In genomic region chr11:74468521-74469280, GRCh38 we compare ENCODE assay signal across 19 cellular contexts. TPM values are rescaled to one million over a fixed set of nuclear protein-coding genes. Genes with fewer than 3 reads are reported as not detected.
DNase-seq lines count a peak whose midpoint lies in the region; ATAC-seq and TF ChIP-seq lines count a peak whose summit lies in the region.
"Had no signal": no experiment of that assay in that cellular context is flagged by ENCODE, and none has a peak within 500 bp of the region (broad histone marks: within the 10 kb centered on the region; RNA-seq: fewer than 3 reads in every experiment).

No MANE protein-coding gene starts in this region.

- H3K79me2 ChIP-seq in GM23338 (replicated peaks; ENCODE audit: insufficient read depth) (no peaks in the 10 kb centered on the region), mesendoderm (ENCODE audit: control insufficient read depth, insufficient read depth, low read length) (no peaks in the 10 kb centered on the region)

- no peak overlapping the region for H2BK5ac ChIP-seq in mesendoderm (ENCODE audit: low read length)

- H3K36me3 ChIP-seq in GM23338 (ENCODE audit: insufficient read depth) (no peaks in the 10 kb centered on the region), mesendoderm (ENCODE audit: control insufficient read depth, insufficient read depth, low read length) (no peaks in the 10 kb centered on the region)
- H3K36me3 ChIP-seq: SJSA1 had no signal

- H3K27ac ChIP-seq in GM23338 (ENCODE audit: low read depth) (no peak overlapping the region), mesendoderm (ENCODE audit: low read depth, low read length) (no peak overlapping the region)
- H3K27ac ChIP-seq: KMS-11, PC-9, SJSA1 had no signal

- no peak for ATAC-seq in GM23338
- ATAC-seq in HG03457 (IDR thresholded peaks at IDR 0.05; ENCODE audit: unreplicated experiment): no peak
- ATAC-seq in GM18519 (IDR thresholded peaks at IDR 0.05; ENCODE audit: low FRiP score, unreplicated experiment): no peak
- ATAC-seq: HCT116 had no signal

- H2AK5ac ChIP-seq in mesendoderm (ENCODE audit: low read length): no peak overlapping the region

- DNase-seq in GM23338 (ENCODE audit: low spot score) (no peak), cardiac fibroblast (ENCODE audit: low read depth in 2 of 2) (peak; percentile 20 to 65), mesendoderm (no peak), RPMI8226 (no peak)
- DNase-seq: ACHN; AML-193; CD4-positive, alpha-beta T cell; DMS79 treated with DMSO at 0.1 percent for 48 hours; NCI-H1436 treated with DMSO at 0.1 percent for 48 hours; NCI-H2029 treated with DMSO at 0.1 percent for 48 hours; NCI-H510A; PC-9 had no signal

- H4K5ac ChIP-seq in mesendoderm (ENCODE audit: low read length): no peak overlapping the region

- H4K8ac ChIP-seq in mesendoderm (ENCODE audit: low read depth, low read length): no peak overlapping the region

- no peak overlapping the region for H3K23ac ChIP-seq in mesendoderm (ENCODE audit: low read length)

- H3K4me3 ChIP-seq in GM23338 (no peak overlapping the region), cardiac fibroblast (replicated peaks in 1 of 2; ENCODE audit: low read depth in 2 of 2, low read length in 2 of 2) (no peak overlapping the region), mesendoderm (ENCODE audit: low read length) (no peak overlapping the region)
- H3K4me3 ChIP-seq: PC-9, SJSA1 had no signal

- H3K79me1 ChIP-seq in mesendoderm (ENCODE audit: low read length): no peaks in the 10 kb centered on the region

- H3K36me3 Mint-ChIP-seq in GM23338 (ENCODE audit: low read depth) (no peaks in the 10 kb centered on the region), nephron (ENCODE audit: low read depth) (no peaks in the 10 kb centered on the region)

- no peak overlapping the region for H2AFZ ChIP-seq in GM23338
- H2AFZ ChIP-seq: PC-9 had no signal

- H3K27ac Mint-ChIP-seq in GM23338 (no peak overlapping the region), nephron (peak overlapping the region; percentile 29 to 95 (median 70))
- H3K27ac Mint-ChIP-seq: CD4-positive, alpha-beta T cell had no signal

- H2BK120ac ChIP-seq in mesendoderm (ENCODE audit: low read depth, low read length): no peak overlapping the region

- H3K9me2 ChIP-seq in GM23338 (ENCODE audit: insufficient read depth): peaks cover 25% of the 10 kb centered on the region

- WGBS in mesendoderm (ENCODE audit: extremely low coverage, insufficient coverage, low lambda C conversion rate): no CpG with 5 or more reads among the region's 2 CpGs

- TF ChIP-seq CTCF in GM23338 (conservative IDR thresholded peaks at IDR 0.05; ENCODE audit: low read depth in 2 of 2): no peak
- no peak for TF ChIP-seq CTCF in cardiac fibroblast (IDR thresholded peaks at IDR 0.05; ENCODE audit: low read depth, low read length)
- TF ChIP-seq CTCF in nephron (IDR thresholded peaks at IDR 0.05; ENCODE audit: unreplicated experiment in 3 of 3): no peak

- no peak overlapping the region for H3K9ac ChIP-seq in mesendoderm (ENCODE audit: low read length)
- H3K9ac ChIP-seq: KMS-11 had no signal

- no peak overlapping the region for H3K18ac ChIP-seq in mesendoderm (ENCODE audit: low read length)

- no peaks in the 10 kb centered on the region for H3K9me3 Mint-ChIP-seq in GM23338
- H3K9me3 Mint-ChIP-seq in nephron: no peaks in the 10 kb centered on the region
- H3K9me3 Mint-ChIP-seq: CD4-positive, alpha-beta T cell had no signal

- no peaks in the 10 kb centered on the region for H3F3A ChIP-seq in GM23338 (replicated peaks; ENCODE audit: low read depth)

- no peak overlapping the region for H3K56ac ChIP-seq in mesendoderm (ENCODE audit: low read length)

- H3K4me2 ChIP-seq in GM23338: peak overlapping the region; percentile 84
- H3K4me2 ChIP-seq in mesendoderm (ENCODE audit: low read length): no peak overlapping the region
- H3K4me2 ChIP-seq: KMS-11, PC-9 had no signal

- H3K4me1 ChIP-seq in GM23338 (ENCODE audit: insufficient read depth): peaks cover 13% of the 10 kb centered on the region
- H3K4me1 ChIP-seq in mesendoderm (ENCODE audit: control insufficient read depth, low read depth, low read length): peaks cover 20% of the 10 kb centered on the region
- H3K4me1 ChIP-seq: SJSA1 had no signal

- H3K27me3 ChIP-seq in GM23338 (ENCODE audit: insufficient read depth) (peaks cover 11% of the 10 kb centered on the region; the same call in 1 of the 2 replicates), mesendoderm (ENCODE audit: insufficient read depth, low read length, poor library complexity) (no peaks in the 10 kb centered on the region)
- H3K27me3 ChIP-seq: SJSA1 had no signal

- H3K4me1 Mint-ChIP-seq in GM23338: peaks cover 18% of the 10 kb centered on the region
- peaks cover 15% of the 10 kb centered on the region for H3K4me1 Mint-ChIP-seq in nephron

- H3K4me3 Mint-ChIP-seq in GM23338 (peak overlapping the region; percentile 68; the same call in 1 of the 3 replicates), nephron (peak overlapping the region; percentile 75 to 85 (median 78))
- H3K4me3 Mint-ChIP-seq: CD4-positive, alpha-beta T cell had no signal

- no peak overlapping the region for H2BK15ac ChIP-seq in mesendoderm (replicated peaks; ENCODE audit: low read depth)

- H3K4ac ChIP-seq in mesendoderm (ENCODE audit: low read depth, low read length): no peak overlapping the region

- H4K20me1 ChIP-seq in GM23338 (replicated peaks; ENCODE audit: insufficient read depth): no peaks in the 10 kb centered on the region

- H3K27me3 Mint-ChIP-seq in GM23338 (ENCODE audit: insufficient read depth, low read depth, poor library complexity) (peaks cover 14% of the 10 kb centered on the region), nephron (ENCODE audit: low read depth) (peaks cover 17% of the 10 kb centered on the region)

TF ChIP-seq in GM23338, 12 proteins besides CTCF, POLR2A, EP300 and RAD21:
- TF ChIP-seq ZNF331 (CRISPR knock-in tag; IDR thresholded peaks at IDR 0.05; ENCODE audit: low read depth) (no peak), JUNB (IDR thresholded peaks at IDR 0.05; ENCODE audit: unreplicated experiment) (no peak)

RNA-seq across cellular contexts. Expression of gene KCNE3, which starts 1.4 kb away (rescaled TPM):
- 4.3 and 10.6 TPM in 2 replicates for total RNA-seq in GM23338 (2014; rRNA removed; shearing (Covaris generic))
- polyA plus RNA-seq in GM23338 (2016; fragmentation: Nextera tagmentation; extraction: Ambion mirVana): 2.3 and 2.4 TPM in 2 replicates
- 8.2 TPM for polyA plus RNA-seq in mesendoderm (2013, experiment 1 of 2)
- 7.7 TPM for polyA plus RNA-seq in mesendoderm (2013, experiment 2 of 2)
- total RNA-seq: G401, SJSA1 had no signal

RNA-seq across cellular contexts. Expression of gene LIPT2, which starts 24.8 kb away (rescaled TPM):
- total RNA-seq in GM23338 (2014; rRNA removed; shearing (Covaris generic)): 16.9 and 19.5 TPM in 2 replicates
- polyA plus RNA-seq in GM23338 (2016; fragmentation: Nextera tagmentation; extraction: Ambion mirVana): 5.9 and 8.2 TPM in 2 replicates
- 8.3 TPM for polyA plus RNA-seq in mesendoderm (2013, experiment 1 of 2)
- polyA plus RNA-seq in mesendoderm (2013, experiment 2 of 2): 9.1 TPM

Comparison
In these comparisons a context has a peak if more than half of its experiments do, and no peak if none do; other contexts are left out.
1. DNase-seq: peak in cardiac fibroblast (2 of 2); none in GM23338 (single experiment), mesendoderm (single experiment) and RPMI8226 (single experiment).